Comparison of ENCODE assay signal across 21 cellular contexts in the genomic region with DNA sequence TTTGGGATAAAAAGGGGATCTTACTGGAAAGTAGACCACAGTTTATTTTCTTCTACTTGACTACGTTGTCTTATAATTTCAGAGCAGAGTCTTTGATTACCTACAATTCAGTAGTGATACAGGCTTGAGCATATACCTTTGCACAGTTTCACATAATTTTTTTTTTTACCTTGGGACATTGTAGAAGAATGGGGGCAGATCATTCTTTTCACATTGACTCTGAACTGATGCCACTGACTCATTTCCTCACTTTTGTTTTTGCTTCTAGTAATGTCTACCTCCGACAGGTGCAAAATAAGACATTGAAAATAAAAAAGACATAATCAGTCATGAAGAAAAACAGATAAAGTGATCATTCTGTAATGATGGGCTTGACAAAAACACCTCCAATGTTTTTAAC.
DNase-seq lines count a peak whose midpoint lies in the region; ATAC-seq, FAIRE-seq and TF ChIP-seq lines count a peak whose summit lies in the region.
"Had no signal": no experiment of that assay in that cellular context is flagged by ENCODE, and none has a peak within 500 bp of the region (broad histone marks: within the 10 kb centered on the region; RNA-seq: fewer than 3 reads in every experiment).

No MANE protein-coding gene starts in this region.

- no peaks in the 10 kb centered on the region for H3K4me1 ChIP-seq in GM12878 (ENCODE audit: control insufficient read depth, insufficient read depth, low read length)
- H3K4me1 ChIP-seq: A549, Caco-2 had no signal

- no peaks in the 10 kb centered on the region for H3K9me3 ChIP-seq in GM12878 (replicated peaks; ENCODE audit: control insufficient read depth, insufficient read depth, low read length)
- H3K9me3 ChIP-seq: A549; BLaER1 treated with 17β-estradiol and CSF1 and Interleukin-3, amounts not matched to agents 10 nM and 100 nM; Caco-2 had no signal

- no peak overlapping the region for H3K4me2 ChIP-seq in GM12878 (ENCODE audit: control insufficient read depth, insufficient read depth)
- H3K4me2 ChIP-seq: A549; BLaER1 treated with 17β-estradiol and CSF1 and Interleukin-3, amounts not matched to agents 10 nM and 100 nM had no signal

- TF ChIP-seq RAD21 in GM12878 (IDR thresholded peaks at IDR 0.05; ENCODE audit: insufficient read depth, low read depth, low read length) = no peak

- H3K27me3 ChIP-seq in GM12878 (replicated peaks in 1 of 2; ENCODE audit: control insufficient read depth in 2 of 2, insufficient read depth in 2 of 2, low read length in 1 of 2) = no peaks in the 10 kb centered on the region; a peak in 1 of 4 replicates
- H3K27me3 ChIP-seq: BLaER1 treated with 17β-estradiol and CSF1 and Interleukin-3, amounts not matched to agents 10 nM and 100 nM had no signal

- peak; percentile 53 for ATAC-seq in HG02870 (IDR thresholded peaks at IDR 0.05; ENCODE audit: unreplicated experiment)
- ATAC-seq in GM12878 = peak; percentile 17; the same call in 1 of the 3 replicates
- ATAC-seq in GM18502 (IDR thresholded peaks at IDR 0.05; ENCODE audit: poor library complexity, unreplicated experiment) = no peak
- ATAC-seq: A549; CD8-positive, alpha-beta T cell had no signal

- in situ Hi-C loops in GM12878 (cut with MboI) = no loop called here

- DNase-seq in GM12865 (ENCODE audit: low read depth) (peak; percentile 1), GM12878 (ENCODE audit: low read depth, low spot score) (no peak), NCI-H82 (lab: John Stamatoyannopoulos, UW) (no peak)
- DNase-seq: AML-193; Caco-2; Calu3; CD4-positive, alpha-beta T cell; CD8-positive, alpha-beta T cell; DMS79 treated with DMSO at 0.1 percent for 48 hours; GF-D8 had no signal

- 19% methylated on average over 2 of the region's 2 CpGs for WGBS in GM12878 (ENCODE audit: insufficient coverage, insufficient replicate concordance, low lambda C conversion rate, missing lambda C conversion rate)

- TF ChIP-seq POLR2A in GM12878 (IDR thresholded peaks at IDR 0.05; ENCODE audit: low read depth, low read length) = no peak

- BruUV-seq in GM12878 (replicated peaks; lab: Mats Ljungman, UMichigan) = no TSS peak

- intact Hi-C loops in GM12878 (cut with micrococcal nuclease; ENCODE audit: unreplicated experiment) = no loop called here

- H3K27ac ChIP-seq in GM12878 (ENCODE audit: control insufficient read depth, insufficient read depth) = no peak overlapping the region
- H3K27ac ChIP-seq: 22Rv1; A549; BLaER1 treated with 17β-estradiol and CSF1 and Interleukin-3, amounts not matched to agents 10 nM and 100 nM; C4-2B had no signal

- TF ChIP-seq CTCF in GM12865 (IDR thresholded peaks at IDR 0.05; ENCODE audit: insufficient read depth, low read depth, low read length, missing control alignments) (no peak), GM12878 (IDR thresholded peaks at IDR 0.05 in 2 of 3, conservative IDR thresholded peaks at IDR 0.05 in 1 of 3; ENCODE audit: control insufficient read depth in 2 of 3, extremely low read depth in 1 of 3, insufficient read depth in 1 of 3, low read depth in 3 of 3, low read length in 3 of 3) (no peak)

- RAD21 ChIA-PET in GM12878 (lab: Charles Lee; ENCODE audit: unreplicated experiment) = no interaction called here

- SMC1A ChIA-PET in GM12878 (lab: Charles Lee; ENCODE audit: uncharacterized antibody, unreplicated experiment) = no interaction called here

- H4K20me1 ChIP-seq in GM12878 (ENCODE audit: control insufficient read depth, insufficient read depth) = no peaks in the 10 kb centered on the region
- H4K20me1 ChIP-seq: BLaER1 treated with 17β-estradiol and CSF1 and Interleukin-3, amounts not matched to agents 10 nM and 100 nM had no signal

- H2AFZ ChIP-seq in GM12878 (ENCODE audit: control insufficient read depth, low read depth, low read length) = no peak overlapping the region

- POLR2A ChIA-PET in GM12878 (lab: Charles Lee) = no interaction called here

- H3K4me3 ChIP-seq in GM12865 (ENCODE audit: low read depth, low read length) (no peak overlapping the region), GM12878 (no peak overlapping the region)
- H3K4me3 ChIP-seq: A549; BLaER1 treated with 17β-estradiol and CSF1 and Interleukin-3, amounts not matched to agents 10 nM and 100 nM had no signal

- no peak for FAIRE-seq in GM12878 (lab: Jason Lieb, UNC)
- FAIRE-seq: A549, D721Med, G401.6, GM12891, GM18507, GM19239 had no signal

- TF ChIP-seq EP300 in GM12878 (IDR thresholded peaks at IDR 0.05; ENCODE audit: borderline replicate concordance in 1 of 2, control insufficient read depth in 1 of 2, low read depth in 2 of 2, low read length in 2 of 2) = no peak

- CTCF ChIA-PET in GM12878 (lab: Yijun Ruan, JAX) = no interaction called here

- H3K36me3 ChIP-seq in GM12878 (ENCODE audit: control insufficient read depth in 2 of 2, insufficient read depth in 2 of 2, low read length in 1 of 2) = no peaks in the 10 kb centered on the region
- H3K36me3 ChIP-seq: BLaER1 treated with 17β-estradiol and CSF1 and Interleukin-3, amounts not matched to agents 10 nM and 100 nM had no signal

- H3K79me2 ChIP-seq in GM12878 (ENCODE audit: control insufficient read depth, insufficient read depth, low read length) = no peaks in the 10 kb centered on the region

- H3K9ac ChIP-seq in GM12878 (ENCODE audit: control insufficient read depth, insufficient read depth, low read length) = no peak overlapping the region
- H3K9ac ChIP-seq: BLaER1 treated with 17β-estradiol and CSF1 and Interleukin-3, amounts not matched to agents 10 nM and 100 nM had no signal

TF ChIP-seq in GM12878, 131 proteins besides CTCF, POLR2A, EP300 and RAD21:
- no peak for TF ChIP-seq EED (IDR thresholded peaks at IDR 0.05; ENCODE audit: low read depth)
- no peak for TF ChIP-seq SREBF1 (IDR thresholded peaks at IDR 0.05; ENCODE audit: low read length)
- TF ChIP-seq FOXM1 (IDR thresholded peaks at IDR 0.05; ENCODE audit: low read depth, low read length) = no peak
- TF ChIP-seq, protein P1, sequence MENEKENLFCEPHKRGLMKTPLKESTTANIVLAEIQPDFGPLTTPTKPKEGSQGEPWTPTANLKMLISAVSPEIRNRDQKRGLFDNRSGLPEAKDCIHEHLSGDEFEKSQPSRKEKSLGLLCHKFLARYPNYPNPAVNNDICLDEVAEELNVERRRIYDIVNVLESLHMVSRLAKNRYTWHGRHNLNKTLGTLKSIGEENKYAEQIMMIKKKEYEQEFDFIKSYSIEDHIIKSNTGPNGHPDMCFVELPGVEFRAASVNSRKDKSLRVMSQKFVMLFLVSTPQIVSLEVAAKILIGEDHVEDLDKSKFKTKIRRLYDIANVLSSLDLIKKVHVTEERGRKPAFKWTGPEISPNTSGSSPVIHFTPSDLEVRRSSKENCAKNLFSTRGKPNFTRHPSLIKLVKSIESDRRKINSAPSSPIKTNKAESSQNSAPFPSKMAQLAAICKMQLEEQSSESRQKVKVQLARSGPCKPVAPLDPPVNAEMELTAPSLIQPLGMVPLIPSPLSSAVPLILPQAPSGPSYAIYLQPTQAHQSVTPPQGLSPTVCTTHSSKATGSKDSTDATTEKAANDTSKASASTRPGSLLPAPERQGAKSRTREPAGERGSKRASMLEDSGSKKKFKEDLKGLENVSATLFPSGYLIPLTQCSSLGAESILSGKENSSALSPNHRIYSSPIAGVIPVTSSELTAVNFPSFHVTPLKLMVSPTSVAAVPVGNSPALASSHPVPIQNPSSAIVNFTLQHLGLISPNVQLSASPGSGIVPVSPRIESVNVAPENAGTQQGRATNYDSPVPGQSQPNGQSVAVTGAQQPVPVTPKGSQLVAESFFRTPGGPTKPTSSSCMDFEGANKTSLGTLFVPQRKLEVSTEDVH (IDR thresholded peaks at IDR 0.05; ENCODE audit: low read depth, partially characterized antibody) = no peak
- TF ChIP-seq JUNB (IDR thresholded peaks at IDR 0.05) = 0 out of 2 replicates have a peak, but pooled peaks have one; percentile 26
